Comparison of ENCODE assay signal across 9 cellular contexts in genomic region chr16:10579965-10580918, GRCh38. TPM values are rescaled to one million over a fixed set of nuclear protein-coding genes. Genes with fewer than 3 reads are reported as not detected.
DNase-seq lines count a peak whose midpoint lies in the region; ATAC-seq and TF ChIP-seq lines count a peak whose summit lies in the region.
"Had no signal": no experiment of that assay in that cellular context is flagged by ENCODE, and none has a peak within 500 bp of the region (broad histone marks: within the 10 kb centered on the region; RNA-seq: fewer than 3 reads in every experiment).

Gene EMP2 (minus strand): TSS chr16:10580598. CDS start chr16:10547617, 32,981 bp downstream.

- H3K4me3 Mint-ChIP-seq in MCF 10A (ENCODE audit: unreplicated experiment) = peak within 1 kb of the TSS; percentile 73

- DNase-seq in GM06990 (ENCODE audit: extremely low read depth, insufficient read length) = no peak
- DNase-seq in NCI-H1694 treated with DMSO at 0.1 percent for 48 hours (lab: John Stamatoyannopoulos, UW) = peak; percentile 57
- DNase-seq in MCF 10A (ENCODE audit: unreplicated experiment) = peak; percentile 76
- peak; percentile 39 for DNase-seq in iPS DF 6.9 (ENCODE audit: low read depth, low spot score)
- DNase-seq in gastrocnemius medialis = peak; percentile 23 to 54
- no peak for DNase-seq in stimulated activated CD4-positive, alpha-beta T cell treated with anti-CD3 and anti-CD28 coated beads, Interleukin-1b, Interleukin-23, amount 100 ng/mL, for 48 hours

- peaks cover 14% of the 10 kb centered on the region for H3K4me1 ChIP-seq in iPS DF 6.9 (ENCODE audit: control insufficient read depth, insufficient read depth, low read length)
- H3K4me1 ChIP-seq in gastrocnemius medialis = peaks cover 39 to 50% of the 10 kb centered on the region in 2 donors

- peaks cover 6% of the 10 kb centered on the region for H3K27me3 ChIP-seq in GM06990 (replicated peaks; ENCODE audit: control insufficient read depth, insufficient read depth, low read length)
- H3K27me3 ChIP-seq in iPS DF 6.9 (ENCODE audit: control insufficient read depth, insufficient read depth, low read length) = no peaks in the 10 kb centered on the region
- no peaks in the 10 kb centered on the region for H3K27me3 ChIP-seq in gastrocnemius medialis

- no peaks in the 10 kb centered on the region for H3K9me3 Mint-ChIP-seq in MCF 10A (ENCODE audit: unreplicated experiment)

- H3K36me3 Mint-ChIP-seq in MCF 10A (ENCODE audit: insufficient read depth, unreplicated experiment) = no peaks in the 10 kb centered on the region

- peak; percentile 41 to 49 for ATAC-seq in gastrocnemius medialis
- ATAC-seq in HG03159 (IDR thresholded peaks at IDR 0.05; ENCODE audit: unreplicated experiment) = no peak
- ATAC-seq in HG03460 (IDR thresholded peaks at IDR 0.05; ENCODE audit: unreplicated experiment) = no peak

- H3K4me1 Mint-ChIP-seq in MCF 10A (ENCODE audit: insufficient read depth, unreplicated experiment) = peaks cover 16% of the 10 kb centered on the region

- H3K4me3 ChIP-seq in GM06990 (replicated peaks; ENCODE audit: low read depth, low read length) (peak within 1 kb of the TSS; percentile 28), iPS DF 6.9 (ENCODE audit: low read length) (peak within 1 kb of the TSS; percentile 54; the same call in 1 of the 2 replicates), gastrocnemius medialis (peak within 1 kb of the TSS; percentile 80 to 96 (median 88))

- in situ Hi-C loops in gastrocnemius medialis (cut with MboI; ENCODE audit: low sequenced_read_pairs in 4 of 4) = loop anchor here in 2 of 4 donors (10.0 kb wide), 2 partner anchors 55 to 65 kb away; no protein-coding TSS in a partner anchor

- H3K36me3 ChIP-seq in GM06990 (ENCODE audit: control insufficient read depth, insufficient read depth, low read length) (no peaks in the 10 kb centered on the region), iPS DF 6.9 (ENCODE audit: control insufficient read depth, insufficient read depth, low read length) (no peaks in the 10 kb centered on the region), gastrocnemius medialis (no peaks in the 10 kb centered on the region)

- H3K27me3 Mint-ChIP-seq in MCF 10A (ENCODE audit: insufficient read depth, unreplicated experiment) = peaks cover 8% of the 10 kb centered on the region

- no peaks in the 10 kb centered on the region for H3K9me3 ChIP-seq in iPS DF 6.9 (ENCODE audit: control insufficient read depth, insufficient read depth, low read length)
- H3K9me3 ChIP-seq in gastrocnemius medialis = no peaks in the 10 kb centered on the region

- POLR2A ChIA-PET in MCF 10A (lab: Yijun Ruan, JAX) = interaction anchor here (1.2 to 1.3 kb wide), 2 partner anchors 16 to 38 kb away, joined by 3 to 4 read pairs; no protein-coding TSS in a partner anchor

- H3K27ac ChIP-seq in iPS DF 6.9 (ENCODE audit: low read length) (no peak within 1 kb of the TSS), gastrocnemius medialis (peak within 1 kb of the TSS; percentile 87 to 93 (median 88))

- WGBS in iPS DF 6.9 (ENCODE audit: insufficient coverage, insufficient read length) = no CpG with 5 or more reads among the region's 92 CpGs

- BruUV-seq in MCF 10A (replicated peaks; lab: Mats Ljungman, UMichigan) = no TSS peak

- CTCF ChIA-PET in MCF 10A (lab: Yijun Ruan, JAX) = interaction anchor here (0.6 to 2.9 kb wide), 20 partner anchors 10 to 451 kb away, joined by 3 to 7 read pairs (median 3); no protein-coding TSS in a partner anchor

- peak; percentile 74 to 83 for TF ChIP-seq POLR2A in gastrocnemius medialis (IDR thresholded peaks at IDR 0.05)

- H3K27ac Mint-ChIP-seq in MCF 10A (ENCODE audit: low read depth, unreplicated experiment) = no peak within 1 kb of the TSS

- TF ChIP-seq CTCF in GM06990 (IDR thresholded peaks at IDR 0.05; ENCODE audit: insufficient read depth, low read length, poor library complexity, severe bottlenecking) = no peak
- TF ChIP-seq CTCF in MCF 10A (IDR thresholded peaks at IDR 0.05; ENCODE audit: unreplicated experiment) = peak; percentile 23
- peak; percentile 33 to 67 (median 59) for TF ChIP-seq CTCF in gastrocnemius medialis (IDR thresholded peaks at IDR 0.05 in 4 of 5, conservative IDR thresholded peaks at IDR 0.05 in 1 of 5)

- intact Hi-C loops in MCF 10A (cut with micrococcal nuclease) = loop anchor here (2.0 kb wide), 1 partner anchor 157 kb away; no protein-coding TSS in a partner anchor
- intact Hi-C loops in gastrocnemius medialis (cut with DNase I; ENCODE audit: low total_unique reads) = loop anchor here (2.0 to 10.0 kb wide), 4 partner anchors 21 to 1485 kb away; partner anchors contain the start of gene HAPSTR1

RNA-seq across cellular contexts. Expression of gene EMP2, which starts in this region (rescaled TPM):
- total RNA-seq in MCF 10A (2022) (1.7 and 4.8 TPM in 2 replicates), gastrocnemius medialis (10 to 100 TPM in 3 of 4 donors, 1 to 10 TPM in 1; 7.9 to 13.5 (median 11.7) TPM)
- total RNA-seq: activated CD8-positive, alpha-beta memory T cell treated with anti-CD3 and anti-CD28 coated beads for 36 hours had no signal

Comparison
In these comparisons a context has a peak if more than half of its experiments do, and no peak if none do; other contexts are left out.
1. DNase-seq: peak in NCI-H1694 treated with DMSO at 0.1 percent for 48 hours (single experiment), MCF 10A (single experiment), iPS DF 6.9 (single experiment) and gastrocnemius medialis (2 of 2); none in GM06990 (single experiment) and stimulated activated CD4-positive, alpha-beta T cell treated with anti-CD3 and anti-CD28 coated beads, Interleukin-1b, Interleukin-23, amount 100 ng/mL, for 48 hours (single experiment).
2. H3K4me3 ChIP-seq: peak in every context shown above with its lines; median percentile 88 in gastrocnemius medialis; 54 in iPS DF 6.9; 28 in GM06990.
3. ATAC-seq: peak in gastrocnemius medialis (2 of 2); none in HG03159 (single experiment) and HG03460 (single experiment).